Comparison of ENCODE assay signal across 11 cellular contexts in the genomic region with DNA sequence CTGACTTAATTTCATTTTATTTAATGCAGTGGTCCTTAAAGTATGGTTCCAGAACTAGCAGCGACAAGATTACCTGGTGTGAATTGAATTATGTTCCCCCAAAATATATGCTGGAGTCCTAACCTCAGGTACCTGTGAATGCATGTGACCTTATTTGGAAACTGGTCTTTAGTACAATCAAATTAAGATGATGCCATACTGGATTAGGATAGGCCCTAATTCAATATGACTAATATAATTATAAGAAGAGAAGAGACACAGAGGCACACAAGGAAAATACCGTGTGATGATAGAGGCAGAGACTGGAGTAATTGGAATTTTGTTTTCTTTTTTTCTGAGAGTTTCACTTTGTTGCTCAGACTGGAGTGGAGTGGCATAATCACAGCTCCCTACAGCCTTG. TPM values are rescaled to one million over a fixed set of nuclear protein-coding genes. Genes with fewer than 3 reads are reported as not detected.
"Had no signal": no experiment of that assay in that cellular context is flagged by ENCODE, and none has a peak within 500 bp of the region (broad histone marks: within the 10 kb centered on the region; RNA-seq: fewer than 3 reads in every experiment).

No MANE protein-coding gene starts in this region.

- H3K4me3 ChIP-seq: GM23338, HAP-1, K562 had no signal

- H3K27ac Mint-ChIP-seq: GM23338, HFFc6 had no signal

- H3K4me1 ChIP-seq: HAP-1 had no signal

- H3K4me3 Mint-ChIP-seq: GM23338, HFFc6 had no signal

- H3K36me3 ChIP-seq: HAP-1 had no signal

- H3K4me1 Mint-ChIP-seq: GM23338 had no signal

- H3K9me3 ChIP-seq: HAP-1 had no signal

- ATAC-seq: GM23338, HCT116, K562 had no signal

- H3K27ac ChIP-seq: HL-60 had no signal

- DNase-seq: H7, HFFc6, IMR-90, KG1 had no signal

RNA-seq across cellular contexts. Expression of a gene that starts 12.6 kb away (rescaled TPM):
- total RNA-seq: GM23338, H4, H7, HFFc6, HT1080, IMR-90, K562 had no signal
